ENCODE assay signal across 8 cellular contexts in genomic region chr1:38047603-38048146, GRCh38. TPM values are rescaled to one million over a fixed set of nuclear protein-coding genes. Genes with fewer than 3 reads are reported as not detected.
DNase-seq lines count a peak whose midpoint lies in the region; ATAC-seq and TF ChIP-seq lines count a peak whose summit lies in the region.

No MANE protein-coding gene starts in this region.

- H3K4me3 ChIP-seq in GM06990 (replicated peaks; ENCODE audit: low read depth, low read length) (peak overlapping the region; percentile 66), fibroblast of villous mesenchyme (ENCODE audit: low read depth, low read length) (peak overlapping the region; percentile 57)

- no peaks in the 10 kb centered on the region for H3K36me3 Mint-ChIP-seq in T-cell

- H3K27me3 Mint-ChIP-seq in T-cell: peaks cover 16 to 23% of the 10 kb centered on the region in 2 donors

- H3K36me3 ChIP-seq in GM06990 (ENCODE audit: control insufficient read depth, insufficient read depth, low read length): no peaks in the 10 kb centered on the region

- CTCF ChIA-PET in T-cell (lab: Charles Lee): no interaction called here

- H3K27me3 ChIP-seq in GM06990 (replicated peaks; ENCODE audit: control insufficient read depth, insufficient read depth, low read length): no peaks in the 10 kb centered on the region

- no peaks in the 10 kb centered on the region for H3K9me3 Mint-ChIP-seq in T-cell

- POLR2A ChIA-PET in T-cell (lab: Charles Lee): no interaction called here

- peaks cover 13 to 21% (median 20%) of the 10 kb centered on the region in 3 donors for H3K4me1 Mint-ChIP-seq in T-cell

- TF ChIP-seq CTCF in GM06990 (IDR thresholded peaks at IDR 0.05; ENCODE audit: insufficient read depth, low read length, poor library complexity, severe bottlenecking): no peak
- no peak for TF ChIP-seq CTCF in fibroblast of villous mesenchyme (IDR thresholded peaks at IDR 0.05; ENCODE audit: insufficient read depth, low read depth, low read length)

- ATAC-seq in T-cell (replicated peaks in 1 of 4) (no peak), GM21717 (IDR thresholded peaks at IDR 0.05; ENCODE audit: unreplicated experiment) (no peak), GM18870 (IDR thresholded peaks at IDR 0.05; ENCODE audit: unreplicated experiment) (no peak), HG02642 (IDR thresholded peaks at IDR 0.05; ENCODE audit: poor library complexity, unreplicated experiment) (no peak)

- H3K27ac Mint-ChIP-seq in T-cell: no peak overlapping the region

- DNase-seq in GM06990 (ENCODE audit: extremely low read depth, insufficient read length): no peak
- no peak for DNase-seq in T-cell
- peak; percentile 47 for DNase-seq in fibroblast of villous mesenchyme (ENCODE audit: low read depth)
- DNase-seq in retina: peak; percentile 86
- DNase-seq in effector CD8-positive, alpha-beta T cell (lab: John Stamatoyannopoulos, UW): no peak

- H3K4me3 Mint-ChIP-seq in T-cell: peak overlapping the region; percentile 73 to 79 (median 78)

RNA-seq across cellular contexts. Expression of gene POU3F1, which starts 1.1 kb away (rescaled TPM):
- under 1 TPM; 0.28 to 0.72 (median 0.64) TPM for total RNA-seq in T-cell
- total RNA-seq in fibroblast of villous mesenchyme: under 0.01 TPM in 1 of 2 replicates, not detected in the other

RNA-seq across cellular contexts. Expression of gene UTP11, which starts 35.1 kb away (rescaled TPM):
- total RNA-seq in T-cell: 10 to 100 TPM in 3 of 5 donors, 1 to 10 TPM in 2; 8.5 to 18.3 (median 15.9) TPM
- total RNA-seq in fibroblast of villous mesenchyme: 49.6 and 55.7 TPM in 2 replicates

RNA-seq across cellular contexts. Expression of gene FHL3, which starts 42.4 kb away (rescaled TPM):
- total RNA-seq in T-cell (10 to 100 TPM in 2 of 5 donors, 1 to 10 TPM in 3; 4.1 to 19.3 (median 8.1) TPM), fibroblast of villous mesenchyme (25.5 and 33.2 TPM in 2 replicates)

RNA-seq across cellular contexts. Expression of gene SF3A3, which starts 57.9 kb away (rescaled TPM):
- 10 to 100 TPM; 45.2 to 69.9 (median 53.0) TPM for total RNA-seq in T-cell
- 108 and 116 TPM in 2 replicates for total RNA-seq in fibroblast of villous mesenchyme

Comparison
In these comparisons a context has a peak if more than half of its experiments do, and no peak if none do; other contexts are left out.
1. DNase-seq: peak in fibroblast of villous mesenchyme (single experiment) and retina (single experiment); none in GM06990 (single experiment), T-cell (0 of 34) and effector CD8-positive, alpha-beta T cell (single experiment).